ENCODE assay signal across 8 cellular contexts in the genomic region with DNA sequence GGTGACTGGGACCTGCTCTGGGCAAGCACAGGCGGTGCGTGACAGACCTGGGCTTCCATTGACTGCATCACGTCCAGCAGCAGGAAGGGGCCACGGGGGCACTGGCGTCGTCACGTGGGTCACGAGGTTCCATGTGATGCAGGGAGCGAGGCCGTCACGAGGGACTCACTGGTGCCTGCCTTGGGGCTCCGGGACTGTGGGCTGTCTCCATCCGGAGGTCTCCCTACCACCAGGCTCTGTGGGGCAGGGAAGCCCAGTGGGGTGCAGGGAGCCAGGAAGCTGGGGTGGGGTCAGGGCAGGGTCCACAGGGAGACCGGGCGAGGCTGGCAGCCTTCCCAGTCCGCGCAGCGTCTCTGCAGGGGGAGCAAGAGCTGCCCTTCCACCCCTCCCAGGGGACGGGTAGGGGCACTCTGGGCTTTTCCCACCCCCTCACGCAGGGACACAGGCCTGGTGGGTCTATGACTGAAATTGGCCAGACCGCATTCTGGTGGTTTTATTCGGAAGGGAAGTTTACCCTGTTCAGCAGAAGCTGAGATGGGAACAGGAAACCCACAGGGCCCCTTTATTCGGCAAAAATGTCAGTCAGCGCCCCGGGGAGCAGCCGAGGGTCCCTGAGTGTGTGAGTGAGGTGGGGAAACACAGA. TPM values are rescaled to one million over a fixed set of nuclear protein-coding genes. Genes with fewer than 3 reads are reported as not detected.
DNase-seq lines count a peak whose midpoint lies in the region; ATAC-seq and TF ChIP-seq lines count a peak whose summit lies in the region.

No MANE protein-coding gene starts in this region.

- TF ChIP-seq CTCF in astrocyte of the spinal cord (IDR thresholded peaks at IDR 0.05; ENCODE audit: low read depth, low read length) (no peak), BE2C (IDR thresholded peaks at IDR 0.05; ENCODE audit: low read depth, low read length) (no peak)

- DNase-seq in T-helper 1 cell (peak; percentile 61 to 85 (median 68)), astrocyte of the spinal cord (ENCODE audit: low read depth, low spot score) (no peak), left kidney (ENCODE audit: low read depth, low spot score) (peak; percentile 59), BE2C (no peak), LoVo (ENCODE audit: low spot score) (no peak)
- DNase-seq in stimulated activated CD8-positive, alpha-beta memory T cell treated with anti-CD3 and anti-CD28 coated beads, Interleukin-12 subunit alpha, Interleukin-12 subunit beta, amount 100 ng/mL, for 4 hours (ENCODE audit: low read depth): peak; percentile 57

- H3K9me3 ChIP-seq in BE2C: no peaks in the 10 kb centered on the region

- ATAC-seq in HG03135 (IDR thresholded peaks at IDR 0.05; ENCODE audit: unreplicated experiment): peak; percentile 31

- peaks cover 3% of the 10 kb centered on the region; the same call in 1 of the 2 replicates for H3K4me1 ChIP-seq in BE2C

- H3K27me3 ChIP-seq in BE2C: no peaks in the 10 kb centered on the region

- TF ChIP-seq POLR2A in GM18526 (IDR thresholded peaks at IDR 0.05; ENCODE audit: extremely low read depth, insufficient read length): peak; percentile 53

- in situ Hi-C loops in astrocyte of the spinal cord (cut with HindIII; ENCODE audit: low sequenced_read_pairs): no loop called here

- H3K36me3 ChIP-seq in BE2C: no peaks in the 10 kb centered on the region

- H3K4me3 ChIP-seq in astrocyte of the spinal cord (ENCODE audit: low read depth, low read length) (peak overlapping the region; percentile 38), BE2C (ENCODE audit: low read depth, low read length) (no peak overlapping the region; the same call in 1 of the 2 replicates)

RNA-seq across cellular contexts. Expression of gene TNFRSF14, which starts 0.4 kb away (rescaled TPM):
- polyA plus RNA-seq in BE2C (2012; ENCODE audit: insufficient read depth, insufficient read length, low read depth): 29.5 TPM

RNA-seq across cellular contexts. Expression of gene HES5, which starts 25.7 kb away (rescaled TPM):
- not detected for polyA plus RNA-seq in BE2C (2012; ENCODE audit: insufficient read depth, insufficient read length, low read depth)

RNA-seq across cellular contexts. Expression of gene PANK4, which starts 29.4 kb away (rescaled TPM):
- polyA plus RNA-seq in BE2C (2012; ENCODE audit: insufficient read depth, insufficient read length, low read depth): 39.2 TPM

RNA-seq across cellular contexts. Expression of gene PRXL2B, which starts 30.8 kb away (rescaled TPM):
- 128 TPM for polyA plus RNA-seq in BE2C (2012; ENCODE audit: insufficient read depth, insufficient read length, low read depth)

Comparison
In these comparisons a context has a peak if more than half of its experiments do, and no peak if none do; other contexts are left out.
1. DNase-seq: peak in T-helper 1 cell (5 of 5), left kidney (single experiment) and stimulated activated CD8-positive, alpha-beta memory T cell treated with anti-CD3 and anti-CD28 coated beads, Interleukin-12 subunit alpha, Interleukin-12 subunit beta, amount 100 ng/mL, for 4 hours (single experiment); none in astrocyte of the spinal cord (single experiment), BE2C (single experiment) and LoVo (single experiment).